In genomic region chr20:60352580-60352979, GRCh38 we compare ENCODE assay signal across 30 cellular contexts.
"Had no signal": no experiment of that assay in that cellular context is flagged by ENCODE, and none has a peak within 500 bp of the region (broad histone marks: within the 10 kb centered on the region; RNA-seq: fewer than 3 reads in every experiment).

No MANE protein-coding gene starts in this region.

- H3K4me1 ChIP-seq: colonic mucosa had no signal

- H3K27me3 ChIP-seq: colonic mucosa had no signal

- ATAC-seq: activated CD8-positive, alpha-beta memory T cell treated with anti-CD3 and anti-CD28 coated beads, Interleukin-2, amount 10 ng/mL, durations not matched to agents 7 days and 5 days; activated naive CD4-positive, alpha-beta T cell treated with anti-CD3 and anti-CD28 coated beads, Interleukin-2, amount 50 U/mL, for 72 hours; activated naive CD8-positive, alpha-beta T cell treated with anti-CD3 and anti-CD28 coated beads, Interleukin-2, amount 50 U/mL, for 24 hours; Panc1; Right ventricle myocardium inferior; T-cell had no signal

- H3K27ac ChIP-seq: colonic mucosa, SK-N-MC had no signal

- DNase-seq: activated B cell treated with CpG ODN at 0.5 μM for 24 hours; activated CD4-positive, alpha-beta T cell treated with anti-CD3 and anti-CD28 coated beads for 1 hour; activated CD4-positive, alpha-beta T cell treated with anti-CD3 and anti-CD28 coated beads, Interleukin-2, amount 10 ng/mL, durations not matched to agents 24 days and 14 days; activated CD4-positive, alpha-beta T cell treated with anti-CD3 and anti-CD28 coated beads, Interleukin-2, amount 50 U/mL, for 48 hours; activated CD8-positive, alpha-beta memory T cell treated with anti-CD3 and anti-CD28 coated beads, Interleukin-2, amount 10 ng/mL, durations not matched to agents 7 days and 5 days; activated effector memory CD4-positive, alpha-beta T cell treated with Interleukin-2 at 50 U/mL for 16 hours; activated naive CD4-positive, alpha-beta T cell; activated naive CD8-positive, alpha-beta T cell treated with anti-CD3 and anti-CD28 coated beads, Interleukin-2, amount 50 U/mL, for 24 hours; activated T-cell treated with anti-CD3 and anti-CD28 coated beads, Interleukin-2, amount 50 U/mL, for 24 hours; amniotic stem cell; colonic mucosa; Kasumi-1; KBM-7; NCI-H1048; NCI-H1694; NCI-H2029; NCI-H2107; NCI-H345; NCI-H510A treated with DMSO at 0.1 percent for 48 hours; NCI-H748 treated with DMSO at 0.1 percent for 48 hours; NK-92 treated with Interleukin-12 subunit alpha and Interleukin-12 subunit beta, amount 100 ng/mL, for 24 hours; OCI-M1; RPMI8226; T-cell; T-helper 2 cell; T1000 had no signal

- H3K4me3 ChIP-seq: colonic mucosa, SK-N-MC had no signal

- H3K9me3 ChIP-seq: colonic mucosa had no signal

- H3K36me3 ChIP-seq: colonic mucosa had no signal
